ENCODE assay signal across 28 cellular contexts in the genomic region with DNA sequence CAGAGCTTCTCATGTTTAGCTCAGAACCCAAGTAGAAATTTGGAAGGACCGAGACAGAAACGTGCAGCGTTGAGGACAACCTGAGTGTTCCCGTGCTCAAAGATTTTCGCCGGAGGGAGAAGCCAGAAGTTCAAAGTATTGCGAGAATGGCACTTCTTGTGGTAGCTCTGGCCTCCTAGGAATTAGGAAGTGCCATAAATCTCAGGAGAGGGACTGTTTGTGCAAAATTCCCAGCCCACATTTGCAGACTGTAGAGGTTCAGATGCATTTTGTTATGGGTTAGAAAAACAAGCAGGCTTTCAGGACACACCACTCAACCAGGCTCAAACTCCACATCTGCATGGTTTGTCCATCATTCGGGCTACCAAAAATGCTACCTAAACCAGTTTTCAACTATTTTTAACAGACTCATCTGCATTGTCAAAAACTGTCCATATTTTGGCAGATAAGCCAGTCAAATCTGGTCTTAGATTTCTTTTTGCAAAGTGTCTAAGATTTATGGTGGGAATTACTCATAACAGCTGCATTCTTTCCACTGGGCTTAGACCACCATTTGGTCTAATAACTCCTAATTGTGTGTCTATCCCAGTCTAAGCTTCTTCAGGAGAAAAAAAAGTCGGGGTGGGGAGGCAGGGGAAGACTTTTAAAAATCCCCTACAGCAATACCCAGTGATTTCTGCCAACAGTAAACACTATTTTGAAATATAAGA.
DNase-seq lines count a peak whose midpoint lies in the region; ATAC-seq, FAIRE-seq and TF ChIP-seq lines count a peak whose summit lies in the region.
"Had no signal": no experiment of that assay in that cellular context is flagged by ENCODE, and none has a peak within 500 bp of the region (broad histone marks: within the 10 kb centered on the region; RNA-seq: fewer than 3 reads in every experiment).

No MANE protein-coding gene starts in this region.

- no peak for TF ChIP-seq CTCF in chondrocyte (IDR thresholded peaks at IDR 0.05)

- no peak overlapping the region for H3K4me3 Mint-ChIP-seq in activated naive CD4-positive, alpha-beta T cell treated with anti-CD3 and anti-CD28 coated beads, Interleukin-2, amount 50 U/mL, for 24 hours
- H3K4me3 Mint-ChIP-seq in chondrocyte (ENCODE audit: unreplicated experiment), result no peak overlapping the region
- H3K4me3 Mint-ChIP-seq: activated CD8-positive, alpha-beta memory T cell treated with anti-CD3 and anti-CD28 coated beads, Interleukin-2, amount 10 ng/mL, durations not matched to agents 7 days and 5 days; activated T-cell treated with anti-CD3 and anti-CD28 coated beads, Interleukin-2, amount 50 U/mL, for 72 hours; GM23338; HFFc6; naive thymus-derived CD4-positive, alpha-beta T cell had no signal

- intact Hi-C loops in posterior cingulate gyrus (cut with DNase I), result no loop called here

- H3K27me3 Mint-ChIP-seq in activated naive CD4-positive, alpha-beta T cell treated with anti-CD3 and anti-CD28 coated beads, Interleukin-2, amount 50 U/mL, for 24 hours, result no peaks in the 10 kb centered on the region
- H3K27me3 Mint-ChIP-seq in chondrocyte (ENCODE audit: low read depth), result no peaks in the 10 kb centered on the region
- H3K27me3 Mint-ChIP-seq: activated CD8-positive, alpha-beta memory T cell treated with anti-CD3 and anti-CD28 coated beads, Interleukin-2, amount 10 ng/mL, durations not matched to agents 7 days and 5 days; naive thymus-derived CD4-positive, alpha-beta T cell had no signal

- H3K4me1 Mint-ChIP-seq in activated naive CD4-positive, alpha-beta T cell treated with anti-CD3 and anti-CD28 coated beads, Interleukin-2, amount 50 U/mL, for 24 hours, result peaks cover 3% of the 10 kb centered on the region
- H3K4me1 Mint-ChIP-seq in chondrocyte (ENCODE audit: low read depth), result peaks cover 12% of the 10 kb centered on the region
- H3K4me1 Mint-ChIP-seq: GM23338 had no signal

- DNase-seq in activated naive CD4-positive, alpha-beta T cell treated with Interleukin-2 at 50 U/mL for 16 hours, result no peak
- no peak for DNase-seq in chondrocyte (ENCODE audit: low spot score)
- DNase-seq in myocyte (ENCODE audit: low read depth), result peak; percentile 81
- DNase-seq in urothelium cell line (ENCODE audit: low spot score), result peak; percentile 10
- no peak for DNase-seq in posterior cingulate gyrus
- DNase-seq: activated CD4-positive, alpha-beta T cell treated with anti-CD3 and anti-CD28 coated beads, Interleukin-2, amount 50 U/mL, for 4 hours; activated CD8-positive, alpha-beta memory T cell treated with anti-CD3 and anti-CD28 coated beads, Interleukin-2, amount 10 ng/mL, durations not matched to agents 7 days and 5 days; activated naive CD4-positive, alpha-beta T cell; activated T-cell treated with anti-CD3 and anti-CD28 coated beads, Interleukin-2, amount 50 U/mL, for 72 hours; adrenal gland; esophagus squamous epithelium; GF-D8; HFFc6; IMR-90; left ventricle myocardium superior; naive thymus-derived CD4-positive, alpha-beta T cell; NCI-H1048; NCI-H2107; NCI-H446 treated with DMSO at 0.1 percent for 48 hours; NCI-H774; small intestine; stimulated activated CD4-positive, alpha-beta T cell treated with anti-CD3 and anti-CD28 coated beads, Interleukin-1b, Interleukin-23, amount 100 ng/mL, for 48 hours; stimulated activated naive CD8-positive, alpha-beta T cell treated with anti-CD3 and anti-CD28 coated beads, Interleukin-15, Interleukin-2, amounts not matched to agents 100 U/mL and 50 U/mL, for 24 hours had no signal

- H3K36me3 Mint-ChIP-seq in activated naive CD4-positive, alpha-beta T cell treated with anti-CD3 and anti-CD28 coated beads, Interleukin-2, amount 50 U/mL, for 24 hours, result peaks cover 17% of the 10 kb centered on the region
- no peaks in the 10 kb centered on the region for H3K36me3 Mint-ChIP-seq in chondrocyte (ENCODE audit: low read depth)

- ATAC-seq in GM18873 (IDR thresholded peaks at IDR 0.05; ENCODE audit: low FRiP score, unreplicated experiment), result no peak
- ATAC-seq in GM21717 (IDR thresholded peaks at IDR 0.05; ENCODE audit: unreplicated experiment), result no peak
- ATAC-seq: activated CD8-positive, alpha-beta memory T cell treated with anti-CD3 and anti-CD28 coated beads, Interleukin-2, amount 10 ng/mL, durations not matched to agents 7 days and 5 days; GM23338; left ventricle myocardium superior; naive thymus-derived CD4-positive, alpha-beta T cell; stimulated activated naive CD8-positive, alpha-beta T cell treated with anti-CD3 and anti-CD28 coated beads, Interleukin-15, Interleukin-2, amounts not matched to agents 100 U/mL and 50 U/mL, for 24 hours had no signal

- H3K27ac Mint-ChIP-seq in activated naive CD4-positive, alpha-beta T cell treated with anti-CD3 and anti-CD28 coated beads, Interleukin-2, amount 50 U/mL, for 24 hours, result peak overlapping the region; percentile 51
- peak overlapping the region; percentile 39 for H3K27ac Mint-ChIP-seq in chondrocyte (ENCODE audit: unreplicated experiment)
- H3K27ac Mint-ChIP-seq: activated CD8-positive, alpha-beta memory T cell treated with anti-CD3 and anti-CD28 coated beads, Interleukin-2, amount 10 ng/mL, durations not matched to agents 7 days and 5 days; activated T-cell treated with anti-CD3 and anti-CD28 coated beads, Interleukin-2, amount 50 U/mL, for 72 hours; GM23338; HFFc6 had no signal

- FAIRE-seq in urothelium cell line (lab: Jason Lieb, UNC), result no peak
- FAIRE-seq: islet of Langerhans, small intestine had no signal

- H3K9me3 Mint-ChIP-seq in activated naive CD4-positive, alpha-beta T cell treated with anti-CD3 and anti-CD28 coated beads, Interleukin-2, amount 50 U/mL, for 24 hours, result no peaks in the 10 kb centered on the region
- no peaks in the 10 kb centered on the region for H3K9me3 Mint-ChIP-seq in chondrocyte (ENCODE audit: low read depth)
- H3K9me3 Mint-ChIP-seq: activated T-cell treated with anti-CD3 and anti-CD28 coated beads, Interleukin-2, amount 50 U/mL, for 72 hours; HFFc6 had no signal

Comparison
In these comparisons a context has a peak if more than half of its experiments do, and no peak if none do; other contexts are left out.
1. DNase-seq: peak in myocyte (single experiment) and urothelium cell line (single experiment); none in activated naive CD4-positive, alpha-beta T cell treated with Interleukin-2 at 50 U/mL for 16 hours (single experiment), chondrocyte (single experiment) and posterior cingulate gyrus (0 of 10).